ENCODE assay signal across 11 cellular contexts in genomic region chr6:1821188-1822183, GRCh38.
DNase-seq lines count a peak whose midpoint lies in the region; ATAC-seq and TF ChIP-seq lines count a peak whose summit lies in the region.
"Had no signal": no experiment of that assay in that cellular context is flagged by ENCODE, and none has a peak within 500 bp of the region (broad histone marks: within the 10 kb centered on the region; RNA-seq: fewer than 3 reads in every experiment).

No MANE protein-coding gene starts in this region.

- H3K9me3 Mint-ChIP-seq in nephron = no peaks in the 10 kb centered on the region
- H3K9me3 Mint-ChIP-seq in activated CD8-positive, alpha-beta T cell treated with anti-CD3 and anti-CD28 coated beads, Interleukin-2, amount 10 ng/mL, durations not matched to agents 7 days and 5 days (ENCODE audit: insufficient read depth) = no peaks in the 10 kb centered on the region

- DNase-seq in DMS114 treated with DMSO at 0.1 percent for 48 hours (lab: John Stamatoyannopoulos, UW; ENCODE audit: unreplicated experiment) (peak; percentile 99), M059J (ENCODE audit: low read depth) (peak; percentile 45), cardiac fibroblast (ENCODE audit: low read depth in 2 of 2) (peak; percentile 52 to 62), activated gamma-delta T cell (lab: John Stamatoyannopoulos, UW) (no peak)
- DNase-seq in activated CD8-positive, alpha-beta T cell treated with anti-CD3 and anti-CD28 coated beads, Interleukin-2, amount 10 ng/mL, durations not matched to agents 7 days and 5 days = no peak
- DNase-seq: stimulated activated naive CD4-positive, alpha-beta T cell had no signal

- peaks cover 30% of the 10 kb centered on the region for H3K4me1 Mint-ChIP-seq in nephron
- no peaks in the 10 kb centered on the region for H3K4me1 Mint-ChIP-seq in activated CD8-positive, alpha-beta T cell treated with anti-CD3 and anti-CD28 coated beads, Interleukin-2, amount 10 ng/mL, durations not matched to agents 7 days and 5 days (ENCODE audit: low read depth)

- no peak for ATAC-seq in HG02610 (IDR thresholded peaks at IDR 0.05; ENCODE audit: unreplicated experiment)
- no peak for ATAC-seq in GM21381 (IDR thresholded peaks at IDR 0.05; ENCODE audit: unreplicated experiment)
- no peak for ATAC-seq in activated CD8-positive, alpha-beta T cell treated with anti-CD3 and anti-CD28 coated beads, Interleukin-2, amount 10 ng/mL, durations not matched to agents 7 days and 5 days
- ATAC-seq: K562 had no signal

- CTCF ChIA-PET in activated CD8-positive, alpha-beta T cell treated with anti-CD3 and anti-CD28 coated beads, Interleukin-2, amount 10 ng/mL, durations not matched to agents 7 days and 5 days (lab: Charles Lee) = interaction anchor here (1.4 to 1.5 kb wide), 2 partner anchors 28 to 285 kb away, joined by 3 to 4 read pairs; no protein-coding TSS in a partner anchor

- H3K4me3 Mint-ChIP-seq in nephron = peak overlapping the region in 2 of 3 experiments; percentile 38 to 55
- no peak overlapping the region for H3K4me3 Mint-ChIP-seq in activated CD8-positive, alpha-beta T cell treated with anti-CD3 and anti-CD28 coated beads, Interleukin-2, amount 10 ng/mL, durations not matched to agents 7 days and 5 days

- H3K27ac Mint-ChIP-seq in nephron = peak overlapping the region; percentile 64 to 84 (median 71)
- H3K27ac Mint-ChIP-seq in activated CD8-positive, alpha-beta T cell treated with anti-CD3 and anti-CD28 coated beads, Interleukin-2, amount 10 ng/mL, durations not matched to agents 7 days and 5 days = no peak overlapping the region

- H3K27me3 Mint-ChIP-seq in nephron (ENCODE audit: low read depth) = peaks cover 4% of the 10 kb centered on the region
- no peaks in the 10 kb centered on the region for H3K27me3 Mint-ChIP-seq in activated CD8-positive, alpha-beta T cell treated with anti-CD3 and anti-CD28 coated beads, Interleukin-2, amount 10 ng/mL, durations not matched to agents 7 days and 5 days (ENCODE audit: low read depth)

- H3K36me3 Mint-ChIP-seq in nephron (ENCODE audit: low read depth) = no peaks in the 10 kb centered on the region
- H3K36me3 Mint-ChIP-seq in activated CD8-positive, alpha-beta T cell treated with anti-CD3 and anti-CD28 coated beads, Interleukin-2, amount 10 ng/mL, durations not matched to agents 7 days and 5 days (ENCODE audit: low read depth) = no peaks in the 10 kb centered on the region

- no peak for TF ChIP-seq CTCF in cardiac fibroblast (IDR thresholded peaks at IDR 0.05; ENCODE audit: low read depth, low read length)
- TF ChIP-seq CTCF in nephron (IDR thresholded peaks at IDR 0.05; ENCODE audit: unreplicated experiment in 3 of 3) = no peak

- POLR2A ChIA-PET in activated CD8-positive, alpha-beta T cell treated with anti-CD3 and anti-CD28 coated beads, Interleukin-2, amount 10 ng/mL, durations not matched to agents 7 days and 5 days (lab: Charles Lee) = no interaction called here

- H3K4me3 ChIP-seq in cardiac fibroblast (replicated peaks in 1 of 2; ENCODE audit: low read depth in 2 of 2, low read length in 2 of 2) = peak overlapping the region in 1 of 2 donors; percentile 12
- H3K4me3 ChIP-seq: K562, prostate gland had no signal

Comparison
In these comparisons a context has a peak if more than half of its experiments do, and no peak if none do; other contexts are left out.
1. DNase-seq: peak in DMS114 treated with DMSO at 0.1 percent for 48 hours (single experiment), M059J (single experiment) and cardiac fibroblast (2 of 2); none in activated CD8-positive, alpha-beta T cell treated with anti-CD3 and anti-CD28 coated beads, Interleukin-2, amount 10 ng/mL, durations not matched to agents 7 days and 5 days (single experiment) and activated gamma-delta T cell (single experiment).